In genomic region chr3:193617628-193618027, GRCh38 we compare ENCODE assay signal across 29 cellular contexts.
"Had no signal": no experiment of that assay in that cellular context is flagged by ENCODE, and none has a peak within 500 bp of the region (broad histone marks: within the 10 kb centered on the region; RNA-seq: fewer than 3 reads in every experiment).

No MANE protein-coding gene starts in this region.

- H3K4me3 ChIP-seq: adrenal gland, body of pancreas, colonic mucosa, gastrocnemius medialis, heart left ventricle had no signal

- H3K4me1 Mint-ChIP-seq: endodermal cell had no signal

- DNase-seq: activated CD4-positive, alpha-beta T cell treated with anti-CD3 and anti-CD28 coated beads for 36 hours; activated CD4-positive, alpha-beta T cell treated with anti-CD3 and anti-CD28 coated beads, Interleukin-2, amount 10 ng/mL, durations not matched to agents 7 days and 5 days; activated CD4-positive, alpha-beta T cell treated with anti-CD3 and anti-CD28 coated beads, Interleukin-2, amount 50 U/mL, for 48 hours; activated CD4-positive, CD25-positive, alpha-beta regulatory T cell; activated CD4-positive, CD25-positive, alpha-beta regulatory T cell treated with anti-CD3 and anti-CD28 coated beads, Interleukin-2, amount 50 U/mL, for 72 hours; activated CD8-positive, alpha-beta memory T cell treated with anti-CD3 and anti-CD28 coated beads for 24 hours; activated CD8-positive, alpha-beta T cell treated with anti-CD3 and anti-CD28 coated beads for 36 hours; activated effector memory CD4-positive, alpha-beta T cell treated with anti-CD3 and anti-CD28 coated beads, Interleukin-2, amount 50 U/mL, for 16 hours; activated naive CD4-positive, alpha-beta T cell treated with anti-CD3 and anti-CD28 coated beads for 36 hours; activated naive CD8-positive, alpha-beta T cell treated with anti-CD3 and anti-CD28 coated beads for 36 hours; activated naive CD8-positive, alpha-beta T cell treated with anti-CD3 and anti-CD28 coated beads, Interleukin-2, amount 50 U/mL, for 24 hours; activated T-cell treated with anti-CD3 and anti-CD28 coated beads, Interleukin-2, amount 50 U/mL, for 48 hours; adrenal gland; amygdala; aorta; body of pancreas; caudate nucleus; cerebellar nuclear complex; colonic mucosa; effector CD8-positive, alpha-beta T cell; endodermal cell; foreskin keratinocyte; gastrocnemius medialis; glutamatergic neuron; heart left ventricle; T-helper 2 cell had no signal

- H3K27me3 Mint-ChIP-seq: activated CD4-positive, alpha-beta T cell treated with anti-CD3 and anti-CD28 coated beads for 36 hours; activated CD4-positive, alpha-beta T cell treated with anti-CD3 and anti-CD28 coated beads, Interleukin-2, amount 10 ng/mL, durations not matched to agents 7 days and 5 days; activated CD8-positive, alpha-beta T cell treated with anti-CD3 and anti-CD28 coated beads for 36 hours; activated naive CD4-positive, alpha-beta T cell treated with anti-CD3 and anti-CD28 coated beads, Interleukin-2, amount 50 U/mL, for 24 hours; activated naive CD8-positive, alpha-beta T cell treated with anti-CD3 and anti-CD28 coated beads for 36 hours; activated naive CD8-positive, alpha-beta T cell treated with anti-CD3 and anti-CD28 coated beads, Interleukin-2, amount 50 U/mL, for 24 hours had no signal

- H3K9me3 Mint-ChIP-seq: activated naive CD4-positive, alpha-beta T cell treated with anti-CD3 and anti-CD28 coated beads for 36 hours; activated naive CD4-positive, alpha-beta T cell treated with anti-CD3 and anti-CD28 coated beads, Interleukin-2, amount 50 U/mL, for 24 hours; activated naive CD8-positive, alpha-beta T cell treated with anti-CD3 and anti-CD28 coated beads, Interleukin-2, amount 50 U/mL, for 24 hours; activated T-helper 2 cell treated with anti-CD3 and anti-CD28 coated beads, Interferon-gamma antibody, Interleukin-2, Interleukin-4, amounts not matched to agents 10 μg/mL and 5 μg/mL and 100 μg/mL, durations not matched to agents 14 hours and 24 hours and 36 hours had no signal

- H3K27ac Mint-ChIP-seq: activated CD4-positive, alpha-beta T cell treated with anti-CD3 and anti-CD28 coated beads for 36 hours; activated CD4-positive, alpha-beta T cell treated with anti-CD3 and anti-CD28 coated beads, Interleukin-2, amount 10 ng/mL, durations not matched to agents 7 days and 5 days; activated CD8-positive, alpha-beta T cell treated with anti-CD3 and anti-CD28 coated beads for 36 hours; activated naive CD4-positive, alpha-beta T cell treated with anti-CD3 and anti-CD28 coated beads for 36 hours; activated naive CD4-positive, alpha-beta T cell treated with anti-CD3 and anti-CD28 coated beads, Interleukin-2, amount 50 U/mL, for 24 hours; activated naive CD8-positive, alpha-beta T cell treated with anti-CD3 and anti-CD28 coated beads for 36 hours; activated naive CD8-positive, alpha-beta T cell treated with anti-CD3 and anti-CD28 coated beads, Interleukin-2, amount 50 U/mL, for 24 hours; activated T-helper 1 cell treated with anti-CD3 and anti-CD28 coated beads, Interleukin-12 subunit alpha, Interleukin-12 subunit beta, Interleukin-2, Interleukin-4 antibody, amounts not matched to agents 30 ng/mL and 10 ng/mL and 1 ng/mL, durations not matched to agents 14 hours and 24 hours and 36 hours; activated T-helper 2 cell treated with anti-CD3 and anti-CD28 coated beads, Interferon-gamma antibody, Interleukin-2, Interleukin-4, amounts not matched to agents 10 μg/mL and 5 μg/mL and 100 μg/mL, durations not matched to agents 14 hours and 24 hours and 36 hours; endodermal cell had no signal

- H3K4me3 Mint-ChIP-seq: activated CD4-positive, alpha-beta T cell treated with anti-CD3 and anti-CD28 coated beads for 36 hours; activated CD4-positive, alpha-beta T cell treated with anti-CD3 and anti-CD28 coated beads, Interleukin-2, amount 10 ng/mL, durations not matched to agents 7 days and 5 days; activated CD8-positive, alpha-beta T cell treated with anti-CD3 and anti-CD28 coated beads for 36 hours; activated naive CD4-positive, alpha-beta T cell treated with anti-CD3 and anti-CD28 coated beads for 36 hours; activated naive CD4-positive, alpha-beta T cell treated with anti-CD3 and anti-CD28 coated beads, Interleukin-2, amount 50 U/mL, for 24 hours; activated naive CD8-positive, alpha-beta T cell treated with anti-CD3 and anti-CD28 coated beads for 36 hours; activated naive CD8-positive, alpha-beta T cell treated with anti-CD3 and anti-CD28 coated beads, Interleukin-2, amount 50 U/mL, for 24 hours; activated T-helper 1 cell treated with anti-CD3 and anti-CD28 coated beads, Interleukin-12 subunit alpha, Interleukin-12 subunit beta, Interleukin-2, Interleukin-4 antibody, amounts not matched to agents 30 ng/mL and 10 ng/mL and 1 ng/mL, durations not matched to agents 14 hours and 24 hours and 36 hours; endodermal cell had no signal
